In genomic region chr1:66506991-66507390, GRCh38 we compare ENCODE assay signal across 27 cellular contexts. TPM values are rescaled to one million over a fixed set of nuclear protein-coding genes. Genes with fewer than 3 reads are reported as not detected.
"Had no signal": no experiment of that assay in that cellular context is flagged by ENCODE, and none has a peak within 500 bp of the region (broad histone marks: within the 10 kb centered on the region; RNA-seq: fewer than 3 reads in every experiment).

No MANE protein-coding gene starts in this region.

- H3K36me3 Mint-ChIP-seq: activated naive CD8-positive, alpha-beta T cell treated with anti-CD3 and anti-CD28 coated beads, Interleukin-2, amount 10 ng/mL, durations not matched to agents 7 days and 5 days; WTC11 had no signal

- H3K4me1 ChIP-seq: adrenal gland, body of pancreas, Peyer's patch had no signal

- H3K27ac Mint-ChIP-seq: activated CD8-positive, alpha-beta T cell treated with anti-CD3 and anti-CD28 coated beads, Interleukin-2, amount 10 ng/mL, durations not matched to agents 7 days and 5 days; activated naive CD8-positive, alpha-beta T cell treated with anti-CD3 and anti-CD28 coated beads, Interleukin-2, amount 10 ng/mL, durations not matched to agents 7 days and 5 days; T-helper 1 cell treated with Interleukin-12 subunit alpha and Interleukin-12 subunit beta and Interleukin-4 antibody, amounts not matched to agents 30 μg/mL and 1 μg/mL, for 36 hours; WTC11 had no signal

- H3K4me3 ChIP-seq: adrenal gland, body of pancreas, Peyer's patch, SJSA1 had no signal

- H3K4me3 Mint-ChIP-seq: activated CD8-positive, alpha-beta T cell treated with anti-CD3 and anti-CD28 coated beads, Interleukin-2, amount 10 ng/mL, durations not matched to agents 7 days and 5 days; activated naive CD8-positive, alpha-beta T cell treated with anti-CD3 and anti-CD28 coated beads, Interleukin-2, amount 10 ng/mL, durations not matched to agents 7 days and 5 days; T-helper 1 cell treated with Interleukin-12 subunit alpha and Interleukin-12 subunit beta and Interleukin-4 antibody, amounts not matched to agents 30 μg/mL and 1 μg/mL, for 36 hours; WTC11 had no signal

- H3K27me3 ChIP-seq: adrenal gland, body of pancreas, Peyer's patch, SJSA1 had no signal

- H3K9me3 ChIP-seq: adrenal gland, body of pancreas, Peyer's patch, SJSA1 had no signal

- DNase-seq: activated CD4-positive, alpha-beta T cell treated with anti-CD3 and anti-CD28 coated beads for 48 hours; activated CD4-positive, alpha-beta T cell treated with anti-CD3 and anti-CD28 coated beads, Interleukin-2, amount 50 U/mL, for 4 hours; activated CD4-positive, CD25-positive, alpha-beta regulatory T cell treated with anti-CD3 and anti-CD28 coated beads, Interleukin-2, amount 50 U/mL, for 72 hours; activated CD8-positive, alpha-beta memory T cell treated with anti-CD3 and anti-CD28 coated beads, Interleukin-2, amount 50 U/mL, for 48 hours; activated CD8-positive, alpha-beta T cell treated with anti-CD3 and anti-CD28 coated beads, Interleukin-2, amount 10 ng/mL, durations not matched to agents 7 days and 5 days; activated naive CD4-positive, alpha-beta T cell treated with anti-CD3 and anti-CD28 coated beads, Interleukin-2, amount 50 U/mL, for 16 hours; activated naive CD8-positive, alpha-beta T cell treated with anti-CD3 and anti-CD28 coated beads, Interleukin-2, amount 10 ng/mL, durations not matched to agents 7 days and 5 days; activated T-cell treated with anti-CD3 and anti-CD28 coated beads, Interleukin-2, amount 50 U/mL, for 1 hour; adrenal gland; aorta; body of pancreas; central memory CD4-positive, alpha-beta T cell; Karpas-422; NCI-H1048; NCI-H146; NCI-H1930; NCI-H2107; NCI-H345; NCI-H510A; NCI-H526 treated with DMSO at 0.1 percent for 48 hours; OCI-M1; Peyer's patch; Right ventricle myocardium superior had no signal

- H3K27ac ChIP-seq: adrenal gland, body of pancreas, Peyer's patch, RWPE1, SJSA1 had no signal

- H3K36me3 ChIP-seq: adrenal gland, Peyer's patch, SJSA1 had no signal

- ATAC-seq: activated CD8-positive, alpha-beta T cell treated with anti-CD3 and anti-CD28 coated beads, Interleukin-2, amount 10 ng/mL, durations not matched to agents 7 days and 5 days; body of pancreas; WTC11 had no signal

- H3K9me3 Mint-ChIP-seq: activated naive CD8-positive, alpha-beta T cell treated with anti-CD3 and anti-CD28 coated beads, Interleukin-2, amount 10 ng/mL, durations not matched to agents 7 days and 5 days; T-helper 1 cell treated with Interleukin-12 subunit alpha and Interleukin-12 subunit beta and Interleukin-4 antibody, amounts not matched to agents 30 μg/mL and 1 μg/mL, for 36 hours; WTC11 had no signal

- H3K4me1 Mint-ChIP-seq: activated naive CD8-positive, alpha-beta T cell treated with anti-CD3 and anti-CD28 coated beads, Interleukin-2, amount 10 ng/mL, durations not matched to agents 7 days and 5 days had no signal

RNA-seq across cellular contexts. Expression of gene SGIP1, which starts 27.0 kb away (rescaled TPM):
- total RNA-seq: activated CD8-positive, alpha-beta T cell treated with anti-CD3 and anti-CD28 coated beads, Interleukin-2, amount 10 ng/mL, durations not matched to agents 7 days and 5 days; activated naive CD8-positive, alpha-beta T cell treated with anti-CD3 and anti-CD28 coated beads, Interleukin-2, amount 10 ng/mL, durations not matched to agents 7 days and 5 days had no signal
